Comparison of ENCODE assay signal across 23 cellular contexts in genomic region chr10:121667948-121668335, GRCh38.
DNase-seq lines count a peak whose midpoint lies in the region; ATAC-seq and TF ChIP-seq lines count a peak whose summit lies in the region.
"Had no signal": no experiment of that assay in that cellular context is flagged by ENCODE, and none has a peak within 500 bp of the region (broad histone marks: within the 10 kb centered on the region; RNA-seq: fewer than 3 reads in every experiment).

No MANE protein-coding gene starts in this region.

- H3K4me1 ChIP-seq in muscle layer of duodenum (ENCODE audit: control insufficient read depth in 1 of 2, insufficient read depth in 2 of 2, low read length in 2 of 2) (peaks cover 0 to 21% of the 10 kb centered on the region in 2 donors), thyroid gland (peaks cover 8 to 15% of the 10 kb centered on the region in 2 donors)
- H3K4me1 ChIP-seq: left lung had no signal

- H3K9me3 ChIP-seq in muscle layer of duodenum (ENCODE audit: control insufficient read depth in 1 of 2, low read length in 2 of 2) = no peaks in the 10 kb centered on the region
- H3K9me3 ChIP-seq in thyroid gland = no peaks in the 10 kb centered on the region
- H3K9me3 ChIP-seq: neutrophil, testis had no signal

- TF ChIP-seq POLR2A in thyroid gland (IDR thresholded peaks at IDR 0.05) = no peak

- ATAC-seq in HG02759 (IDR thresholded peaks at IDR 0.05; ENCODE audit: unreplicated experiment) = no peak

- no peak for TF ChIP-seq CTCF in thyroid gland (IDR thresholded peaks at IDR 0.05)

- no peaks in the 10 kb centered on the region for H3K27me3 ChIP-seq in muscle layer of duodenum (ENCODE audit: low read depth, low read length)
- H3K27me3 ChIP-seq in thyroid gland = no peaks in the 10 kb centered on the region
- H3K27me3 ChIP-seq: testis had no signal

- H3K27ac ChIP-seq in cingulate gyrus (ENCODE audit: low read depth, low read length) = peak overlapping the region; percentile 49
- peak overlapping the region; percentile 60 for H3K27ac ChIP-seq in muscle layer of duodenum (ENCODE audit: low read length)
- H3K27ac ChIP-seq in thyroid gland = peak overlapping the region in 2 of 3 donors; percentile 3 to 39
- H3K27ac ChIP-seq: 22Rv1, left lung, neutrophil, PC-9, spleen had no signal

- intact Hi-C loops in thyroid gland (cut with DNase I) = no loop called here

- H3K4me3 ChIP-seq in muscle layer of duodenum (ENCODE audit: low read depth in 1 of 2, low read length in 2 of 2) (peak overlapping the region in 1 of 2 donors; percentile 51), thyroid gland (replicated peaks in 1 of 3) (no peak overlapping the region)
- H3K4me3 ChIP-seq: left lung, PC-9, spleen, testis had no signal

- DNase-seq in NCI-H146 (lab: John Stamatoyannopoulos, UW) = peak; percentile 33
- DNase-seq in NCI-H146 treated with DMSO at 0.1 percent for 48 hours (lab: John Stamatoyannopoulos, UW; ENCODE audit: unreplicated experiment) = no peak
- DNase-seq in thyroid gland = no peak
- no peak for DNase-seq in NCI-H1417 treated with DMSO at 0.1 percent for 48 hours (lab: John Stamatoyannopoulos, UW)
- no peak for DNase-seq in NCI-H526 (lab: John Stamatoyannopoulos, UW)
- DNase-seq: activated B cell treated with CpG ODN at 0.5 μM for 24 hours; activated CD8-positive, alpha-beta memory T cell treated with anti-CD3 and anti-CD28 coated beads, Interleukin-2, amount 50 U/mL, for 4 hours; activated naive CD4-positive, alpha-beta T cell treated with Interleukin-2 at 50 U/mL for 16 hours; CD4-positive, alpha-beta memory T cell; HFFc6; KBM-7; NCI-H1930; NCI-H524 treated with DMSO at 0.1 percent for 48 hours; PC-9; spleen; T-helper 1 cell had no signal

- H3K36me3 ChIP-seq in muscle layer of duodenum (ENCODE audit: control insufficient read depth in 1 of 2, insufficient read depth in 2 of 2, low read length in 2 of 2) (no peaks in the 10 kb centered on the region), thyroid gland (no peaks in the 10 kb centered on the region)
- H3K36me3 ChIP-seq: left lung, neutrophil, spleen had no signal

- WGBS in thyroid gland, 2 donors = 72 to 85% methylated on average over 3 of the region's 3 CpGs
